Comparison of ENCODE assay signal across 8 cellular contexts in the genomic region with DNA sequence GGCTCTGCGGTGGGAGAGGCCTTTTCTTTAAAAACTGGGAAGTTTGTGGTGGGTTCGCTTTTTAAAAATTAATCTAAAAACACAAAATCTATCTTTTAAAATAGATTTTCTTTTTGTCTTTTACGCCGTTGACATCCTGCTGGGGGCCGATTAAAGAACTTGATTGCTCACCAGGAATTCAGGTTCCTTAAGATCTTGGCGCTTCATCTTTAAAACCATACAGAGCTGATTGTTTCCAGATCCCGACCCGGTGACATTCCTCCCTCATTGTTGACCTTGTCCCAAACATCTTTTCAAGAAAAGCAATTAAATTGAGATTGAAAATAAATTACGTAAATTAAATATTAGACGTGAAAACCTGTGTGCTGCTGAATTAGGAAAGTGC. TPM values are rescaled to one million over a fixed set of nuclear protein-coding genes. Genes with fewer than 3 reads are reported as not detected.
DNase-seq lines count a peak whose midpoint lies in the region; ATAC-seq and TF ChIP-seq lines count a peak whose summit lies in the region.

No MANE protein-coding gene starts in this region.

- intact Hi-C loops in stomach (cut with DNase I; ENCODE audit: low total_unique reads), result no loop called here

- peaks cover 4% of the 10 kb centered on the region for H3K4me1 Mint-ChIP-seq in T-helper 1 cell treated with Interleukin-12 subunit alpha and Interleukin-12 subunit beta and Interleukin-4 antibody, amounts not matched to agents 30 μg/mL and 1 μg/mL, for 36 hours (ENCODE audit: low read depth)
- H3K4me1 Mint-ChIP-seq in activated naive CD8-positive, alpha-beta T cell treated with anti-CD3 and anti-CD28 coated beads, Interleukin-2, amount 10 ng/mL, durations not matched to agents 7 days and 5 days, result peaks cover 15% of the 10 kb centered on the region

- POLR2A ChIA-PET in activated naive CD8-positive, alpha-beta T cell treated with anti-CD3 and anti-CD28 coated beads, Interleukin-2, amount 10 ng/mL, durations not matched to agents 7 days and 5 days (lab: Charles Lee), result no interaction called here

- no peak overlapping the region for H3K27ac Mint-ChIP-seq in T-helper 1 cell treated with Interleukin-12 subunit alpha and Interleukin-12 subunit beta and Interleukin-4 antibody, amounts not matched to agents 30 μg/mL and 1 μg/mL, for 36 hours
- H3K27ac Mint-ChIP-seq in activated naive CD8-positive, alpha-beta T cell treated with anti-CD3 and anti-CD28 coated beads, Interleukin-2, amount 10 ng/mL, durations not matched to agents 7 days and 5 days, result no peak overlapping the region

- TF ChIP-seq POLR2A in stomach (IDR thresholded peaks at IDR 0.05), result no peak

- ATAC-seq in activated naive CD8-positive, alpha-beta T cell treated with anti-CD3 and anti-CD28 coated beads, Interleukin-2, amount 10 ng/mL, durations not matched to agents 7 days and 5 days (ENCODE audit: low read depth), result no peak
- ATAC-seq in GM21447 (IDR thresholded peaks at IDR 0.05; ENCODE audit: unreplicated experiment), result no peak
- ATAC-seq in GM18861 (IDR thresholded peaks at IDR 0.05; ENCODE audit: unreplicated experiment), result no peak

- H3K27me3 ChIP-seq in iPS-20b (ENCODE audit: insufficient read depth, low read length) (peaks cover 16% of the 10 kb centered on the region), stomach (peaks cover 0 to 4% (median 0%) of the 10 kb centered on the region in 3 donors)

- no peaks in the 10 kb centered on the region for H3K9me3 ChIP-seq in iPS-20b (ENCODE audit: insufficient read depth, low read depth, low read length)
- no peaks in the 10 kb centered on the region for H3K9me3 ChIP-seq in stomach

- no peaks in the 10 kb centered on the region for H3K36me3 ChIP-seq in iPS-20b (ENCODE audit: insufficient read depth, low read depth, low read length)
- H3K36me3 ChIP-seq in stomach, result no peaks in the 10 kb centered on the region

- H3K4me3 ChIP-seq in iPS-20b (ENCODE audit: low read length) (peak overlapping the region; percentile 90), stomach (peak overlapping the region; percentile 75 to 90 (median 80))

- TF ChIP-seq CTCF in stomach (IDR thresholded peaks at IDR 0.05), result no peak

- H3K4me1 ChIP-seq in iPS-20b (ENCODE audit: insufficient read depth, low read length) (peaks cover 25% of the 10 kb centered on the region), stomach (peaks cover 5 to 30% (median 20%) of the 10 kb centered on the region in 4 donors)

- no peak for DNase-seq in T-helper 1 cell
- no peak for DNase-seq in activated naive CD8-positive, alpha-beta T cell treated with anti-CD3 and anti-CD28 coated beads, Interleukin-2, amount 10 ng/mL, durations not matched to agents 7 days and 5 days
- DNase-seq in stomach, result no peak
- DNase-seq in NCI-H2227 (lab: John Stamatoyannopoulos, UW; ENCODE audit: unreplicated experiment), result no peak

- peak overlapping the region; percentile 78 for H3K9ac ChIP-seq in iPS-20b (ENCODE audit: low read depth, low read length)

- WGBS in stomach, 5 donors, result 6 to 9% (median 8%) methylated on average over 10 of the region's 10 CpGs

- peak overlapping the region; percentile 77 for H3K4me3 Mint-ChIP-seq in T-helper 1 cell treated with Interleukin-12 subunit alpha and Interleukin-12 subunit beta and Interleukin-4 antibody, amounts not matched to agents 30 μg/mL and 1 μg/mL, for 36 hours
- peak overlapping the region; percentile 76 for H3K4me3 Mint-ChIP-seq in activated naive CD8-positive, alpha-beta T cell treated with anti-CD3 and anti-CD28 coated beads, Interleukin-2, amount 10 ng/mL, durations not matched to agents 7 days and 5 days

- no peak overlapping the region for H3K27ac ChIP-seq in iPS-20b (ENCODE audit: low read length)
- peak overlapping the region; percentile 85 to 94 (median 88) for H3K27ac ChIP-seq in stomach

- no peak for TF ChIP-seq EP300 in stomach (IDR thresholded peaks at IDR 0.05)

- peaks cover 90% of the 10 kb centered on the region for H3K27me3 Mint-ChIP-seq in T-helper 1 cell treated with Interleukin-12 subunit alpha and Interleukin-12 subunit beta and Interleukin-4 antibody, amounts not matched to agents 30 μg/mL and 1 μg/mL, for 36 hours (ENCODE audit: low read depth)
- peaks cover 89% of the 10 kb centered on the region for H3K27me3 Mint-ChIP-seq in activated naive CD8-positive, alpha-beta T cell treated with anti-CD3 and anti-CD28 coated beads, Interleukin-2, amount 10 ng/mL, durations not matched to agents 7 days and 5 days

- no peaks in the 10 kb centered on the region for H3K9me3 Mint-ChIP-seq in T-helper 1 cell treated with Interleukin-12 subunit alpha and Interleukin-12 subunit beta and Interleukin-4 antibody, amounts not matched to agents 30 μg/mL and 1 μg/mL, for 36 hours
- no peaks in the 10 kb centered on the region for H3K9me3 Mint-ChIP-seq in activated naive CD8-positive, alpha-beta T cell treated with anti-CD3 and anti-CD28 coated beads, Interleukin-2, amount 10 ng/mL, durations not matched to agents 7 days and 5 days

- H3K36me3 Mint-ChIP-seq in T-helper 1 cell treated with Interleukin-12 subunit alpha and Interleukin-12 subunit beta and Interleukin-4 antibody, amounts not matched to agents 30 μg/mL and 1 μg/mL, for 36 hours (ENCODE audit: low read depth), result no peaks in the 10 kb centered on the region
- H3K36me3 Mint-ChIP-seq in activated naive CD8-positive, alpha-beta T cell treated with anti-CD3 and anti-CD28 coated beads, Interleukin-2, amount 10 ng/mL, durations not matched to agents 7 days and 5 days, result no peaks in the 10 kb centered on the region

RNA-seq across cellular contexts. Expression of a gene that starts 0.5 kb away (rescaled TPM):
- under 1 TPM; 0.22 to 0.31 TPM for total RNA-seq in activated naive CD8-positive, alpha-beta T cell treated with anti-CD3 and anti-CD28 coated beads, Interleukin-2, amount 10 ng/mL, durations not matched to agents 7 days and 5 days
- 10 to 100 TPM in 2 of 5 donors, 1 to 10 TPM in 3; 1.2 to 11.9 (median 9.5) TPM for total RNA-seq in stomach
- 1 to 10 TPM in 2 of 3 donors, under 1 TPM in 1; 0.78 to 2.1 (median 2.0) TPM for polyA plus RNA-seq in stomach
